Comparison of ENCODE assay signal across 1 cellular context in genomic region chrX:42247241-42247640, GRCh38.
TF ChIP-seq lines count a peak whose summit lies in the region.

No MANE protein-coding gene starts in this region.

TF ChIP-seq in H1, 55 proteins besides CTCF, POLR2A, EP300 and RAD21 (continued from another document):
- TF ChIP-seq CHD7 (IDR thresholded peaks at IDR 0.05; ENCODE audit: insufficient replicate concordance, low read length) (no peak), NANOG (IDR thresholded peaks at IDR 0.05; ENCODE audit: insufficient read depth, low read depth, low read length, poor library complexity, severe bottlenecking) (no peak)
